Comparison of ENCODE assay signal across 1 cellular context in genomic region chr12:109153711-109154434, GRCh38.
TF ChIP-seq lines count a peak whose summit lies in the region.

No MANE protein-coding gene starts in this region.

TF ChIP-seq in HepG2, 621 proteins besides CTCF, POLR2A, EP300 and RAD21 (continues in another document):
- TF ChIP-seq ZNF501 (CRISPR knock-in tag; IDR thresholded peaks at IDR 0.05) (no peak), MBNL3 (CRISPR knock-in tag; conservative IDR thresholded peaks at IDR 0.05) (no peak), GPN1 (CRISPR knock-in tag; IDR thresholded peaks at IDR 0.05; ENCODE audit: borderline replicate concordance) (no peak), ZBTB43 (CRISPR knock-in tag; conservative IDR thresholded peaks at IDR 0.05) (no peak), ZSCAN31 (CRISPR knock-in tag; IDR thresholded peaks at IDR 0.05; ENCODE audit: low read depth) (peak; percentile 14; the same call in 1 of the 2 replicates), PREB (CRISPR knock-in tag; IDR thresholded peaks at IDR 0.05) (no peak), ZHX2 (IDR thresholded peaks at IDR 0.05; ENCODE audit: low read depth) (no peak), ZHX2 (CRISPR knock-in tag; IDR thresholded peaks at IDR 0.05; ENCODE audit: borderline replicate concordance) (no peak), DBP (CRISPR knock-in tag; IDR thresholded peaks at IDR 0.05; ENCODE audit: not compliant biosample characterization) (no peak), HNF1B (CRISPR knock-in tag; IDR thresholded peaks at IDR 0.05) (no peak), SETDB1 (CRISPR knock-in tag; IDR thresholded peaks at IDR 0.05; ENCODE audit: borderline replicate concordance) (no peak), ZNF234 (CRISPR knock-in tag; conservative IDR thresholded peaks at IDR 0.05) (no peak), ZNF567 (CRISPR knock-in tag; IDR thresholded peaks at IDR 0.05; ENCODE audit: borderline replicate concordance) (no peak), ZNF768 (CRISPR knock-in tag; IDR thresholded peaks at IDR 0.05) (no peak), ARNTL (CRISPR knock-in tag; IDR thresholded peaks at IDR 0.05) (no peak), TOE1 (CRISPR knock-in tag; IDR thresholded peaks at IDR 0.05) (no peak), ARNT2 (CRISPR knock-in tag; IDR thresholded peaks at IDR 0.05; ENCODE audit: low read depth) (no peak), ZNF512 (CRISPR knock-in tag; IDR thresholded peaks at IDR 0.05) (no peak), ZNF841 (CRISPR knock-in tag; IDR thresholded peaks at IDR 0.05; ENCODE audit: borderline replicate concordance) (no peak), ZNF121 (CRISPR knock-in tag; IDR thresholded peaks at IDR 0.05) (no peak), SAFB2 (CRISPR knock-in tag; IDR thresholded peaks at IDR 0.05; ENCODE audit: borderline replicate concordance, low read depth) (no peak), ZNF546 (CRISPR knock-in tag; conservative IDR thresholded peaks at IDR 0.05) (no peak), SMAD3 (CRISPR knock-in tag; IDR thresholded peaks at IDR 0.05) (no peak), HMG20A (CRISPR knock-in tag; IDR thresholded peaks at IDR 0.05; ENCODE audit: borderline replicate concordance) (no peak), CC2D1A (CRISPR knock-in tag; IDR thresholded peaks at IDR 0.05) (no peak), ZNF563 (CRISPR knock-in tag; IDR thresholded peaks at IDR 0.05) (no peak), NPAS2 (CRISPR knock-in tag; IDR thresholded peaks at IDR 0.05; ENCODE audit: borderline replicate concordance) (no peak), CENPT (CRISPR knock-in tag; IDR thresholded peaks at IDR 0.05; ENCODE audit: low read depth) (no peak), MED1 (CRISPR knock-in tag; IDR thresholded peaks at IDR 0.05) (no peak), ZMAT3 (CRISPR knock-in tag; conservative IDR thresholded peaks at IDR 0.05) (no peak), YEATS4 (CRISPR knock-in tag; IDR thresholded peaks at IDR 0.05; ENCODE audit: borderline replicate concordance) (peak; percentile 22; the same call in 1 of the 2 replicates), SNAPC4 (CRISPR knock-in tag; IDR thresholded peaks at IDR 0.05) (no peak), LCORL (IDR thresholded peaks at IDR 0.05) (no peak), LCORL (CRISPR knock-in tag; IDR thresholded peaks at IDR 0.05) (peak; percentile 30; the same call in 1 of the 2 replicates), CBFB (CRISPR knock-in tag; IDR thresholded peaks at IDR 0.05) (no peak), HNF4G (IDR thresholded peaks at IDR 0.05; ENCODE audit: borderline replicate concordance, low read depth, low read length) (0 out of 2 replicates have a peak, but pooled peaks have one; percentile 26), HNF4G (CRISPR knock-in tag; IDR thresholded peaks at IDR 0.05; ENCODE audit: borderline replicate concordance, low read depth) (no peak), SRY (CRISPR knock-in tag; IDR thresholded peaks at IDR 0.05) (no peak), ZNF281 (CRISPR knock-in tag; IDR thresholded peaks at IDR 0.05; ENCODE audit: borderline replicate concordance) (no peak), ZNF773 (CRISPR knock-in tag; IDR thresholded peaks at IDR 0.05; ENCODE audit: borderline replicate concordance) (no peak), CEBPB (IDR thresholded peaks at IDR 0.05; ENCODE audit: borderline replicate concordance, low read depth, low read length) (peak; percentile 59), HNF4A (CRISPR knock-in tag; IDR thresholded peaks at IDR 0.05) (peak; percentile 42), FOXC1 (CRISPR knock-in tag; IDR thresholded peaks at IDR 0.05; ENCODE audit: borderline replicate concordance) (no peak), ZNF878 (CRISPR knock-in tag; IDR thresholded peaks at IDR 0.05) (no peak), TCF7 (IDR thresholded peaks at IDR 0.05; ENCODE audit: low read depth) (no peak), NR2F2 (IDR thresholded peaks at IDR 0.05; ENCODE audit: borderline replicate concordance, low read depth) (no peak), KMT2A (CRISPR knock-in tag; IDR thresholded peaks at IDR 0.05) (no peak), IRF2 (CRISPR knock-in tag; IDR thresholded peaks at IDR 0.05) (0 out of 2 replicates have a peak, but pooled peaks have one; percentile 6), ZNF136 (CRISPR knock-in tag; IDR thresholded peaks at IDR 0.05; ENCODE audit: low read depth) (no peak)
